Comparison of ENCODE assay signal across 18 cellular contexts in the genomic region with DNA sequence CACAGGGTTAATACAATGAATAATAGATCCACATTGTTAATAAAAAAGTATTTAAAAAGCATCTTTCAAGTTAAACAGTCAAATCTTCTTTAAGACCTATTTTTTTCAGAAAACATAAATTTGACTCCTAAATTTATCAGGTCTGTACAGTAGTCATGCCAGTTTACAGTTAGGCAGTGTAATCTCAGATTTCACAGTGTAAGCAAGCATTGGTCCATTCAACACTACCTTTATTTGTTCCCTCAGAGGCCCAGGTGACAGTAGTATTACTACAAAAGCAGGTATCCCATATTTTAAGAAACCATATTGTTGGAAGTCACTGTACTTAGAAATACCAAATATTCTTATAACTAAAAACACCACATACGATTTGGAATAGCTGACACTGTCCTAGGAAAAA.
"Had no signal": no experiment of that assay in that cellular context is flagged by ENCODE, and none has a peak within 500 bp of the region (broad histone marks: within the 10 kb centered on the region; RNA-seq: fewer than 3 reads in every experiment).

No MANE protein-coding gene starts in this region.

- FAIRE-seq: astrocyte had no signal

- H3K27ac Mint-ChIP-seq: activated naive CD4-positive, alpha-beta T cell treated with anti-CD3 and anti-CD28 coated beads, Interleukin-2, amount 50 U/mL, for 72 hours; T-helper 1 cell treated with Interleukin-12 subunit alpha and Interleukin-12 subunit beta and Interleukin-4 antibody, amounts not matched to agents 30 μg/mL and 1 μg/mL, for 36 hours had no signal

- H3K27ac ChIP-seq: adrenal gland, breast epithelium, gastrocnemius medialis, VCaP had no signal

- H3K36me3 ChIP-seq: adrenal gland, breast epithelium, gastrocnemius medialis had no signal

- H3K4me1 ChIP-seq: breast epithelium had no signal

- H3K4me3 ChIP-seq: adrenal gland, breast epithelium, gastrocnemius medialis had no signal

- H3K4me3 Mint-ChIP-seq: nephron; T-helper 1 cell treated with Interleukin-12 subunit alpha and Interleukin-12 subunit beta and Interleukin-4 antibody, amounts not matched to agents 30 μg/mL and 1 μg/mL, for 36 hours had no signal

- H3K27me3 ChIP-seq: adrenal gland, breast epithelium, gastrocnemius medialis had no signal

- DNase-seq: activated CD4-positive, CD25-positive, alpha-beta regulatory T cell treated with anti-CD3 and anti-CD28 coated beads, Interleukin-2, amount 50 U/mL, for 72 hours; activated gamma-delta T cell; adrenal gland; cortex of kidney; gastrocnemius medialis; head of caudate nucleus; left cardiac atrium; retina; stimulated activated CD4-positive, alpha-beta T cell treated with anti-CD3 and anti-CD28 coated beads, Interleukin-12 subunit alpha, Interleukin-12 subunit beta, amount 100 ng/mL, for 4 hours; stimulated activated CD4-positive, alpha-beta T cell treated with anti-CD3 and anti-CD28 coated beads, Interleukin-1b, Interleukin-23, amount 100 ng/mL, for 48 hours; stimulated activated CD8-positive, alpha-beta memory T cell treated with anti-CD3 and anti-CD28 coated beads, Interleukin-4, amount 100 ng/mL, for 48 hours; stimulated activated naive CD4-positive, alpha-beta T cell had no signal

- H3K9me3 ChIP-seq: adrenal gland, breast epithelium, gastrocnemius medialis had no signal

- H3K9me3 Mint-ChIP-seq: activated naive CD4-positive, alpha-beta T cell treated with anti-CD3 and anti-CD28 coated beads, Interleukin-2, amount 50 U/mL, for 72 hours; nephron; T-helper 1 cell treated with Interleukin-12 subunit alpha and Interleukin-12 subunit beta and Interleukin-4 antibody, amounts not matched to agents 30 μg/mL and 1 μg/mL, for 36 hours had no signal
